Comparison of ENCODE assay signal across 8 cellular contexts in genomic region chr3:146326875-146327543, GRCh38.
DNase-seq lines count a peak whose midpoint lies in the region; ATAC-seq, FAIRE-seq and TF ChIP-seq lines count a peak whose summit lies in the region.

No MANE protein-coding gene starts in this region.

- peaks cover 0 to 4% (median 0%) of the 10 kb centered on the region in 3 donors for H3K36me3 Mint-ChIP-seq in immature natural killer cell

- peaks cover 0 to 3% (median 0%) of the 10 kb centered on the region in 3 donors for H3K27me3 Mint-ChIP-seq in immature natural killer cell (ENCODE audit: low read depth in 3 of 3)

- H3K27ac Mint-ChIP-seq in immature natural killer cell = no peak overlapping the region

- H3K27ac ChIP-seq in coronary artery = no peak overlapping the region

- no peak for ATAC-seq in HG02763 (IDR thresholded peaks at IDR 0.05; ENCODE audit: unreplicated experiment)
- ATAC-seq in HG02981 (IDR thresholded peaks at IDR 0.05; ENCODE audit: unreplicated experiment) = no peak

- peak overlapping the region; percentile 27 for H3K4me3 ChIP-seq in coronary artery

- TF ChIP-seq CTCF in GM13976 (IDR thresholded peaks at IDR 0.05; ENCODE audit: borderline replicate concordance, control extremely low read depth, extremely low read depth, insufficient read depth, missing control alignments) (no peak), coronary artery (IDR thresholded peaks at IDR 0.05) (no peak)

- no peak overlapping the region for H3K4me3 Mint-ChIP-seq in immature natural killer cell

- DNase-seq in GM13976 (ENCODE audit: low spot score) (peak; percentile 11), NCI-H69 (lab: John Stamatoyannopoulos, UW) (peak; percentile 2), coronary artery (ENCODE audit: low spot score) (no peak), middle frontal gyrus (ENCODE audit: extremely low spot score, low spot score) (peak; percentile 37), GM19239 (ENCODE audit: insufficient read length, low spot score) (no peak), immature natural killer cell (no peak)

- no peaks in the 10 kb centered on the region for H3K4me1 Mint-ChIP-seq in immature natural killer cell

- H3K9me3 Mint-ChIP-seq in immature natural killer cell = peaks cover 0 to 10% (median 0%) of the 10 kb centered on the region in 6 donors

- in situ Hi-C loops in GM13976 (cut with MboI; ENCODE audit: low sequenced_read_pairs, unreplicated experiment) = no loop called here

- no peak for FAIRE-seq in GM19239 (lab: Jason Lieb, UNC)

Comparison
In these comparisons a context has a peak if more than half of its experiments do, and no peak if none do; other contexts are left out.
1. DNase-seq: peak in GM13976 (single experiment), NCI-H69 (single experiment) and middle frontal gyrus (single experiment); none in coronary artery (single experiment), GM19239 (single experiment) and immature natural killer cell (0 of 3).